ENCODE assay signal across 29 cellular contexts in genomic region chr2:227499971-227500630, GRCh38. TPM values are rescaled to one million over a fixed set of nuclear protein-coding genes. Genes with fewer than 3 reads are reported as not detected.
DNase-seq lines count a peak whose midpoint lies in the region; ATAC-seq and TF ChIP-seq lines count a peak whose summit lies in the region.
"Had no signal": no experiment of that assay in that cellular context is flagged by ENCODE, and none has a peak within 500 bp of the region (broad histone marks: within the 10 kb centered on the region; RNA-seq: fewer than 3 reads in every experiment).

No MANE protein-coding gene starts in this region.

- peaks cover 19% of the 10 kb centered on the region for H3K4me1 Mint-ChIP-seq in activated CD4-positive, alpha-beta T cell treated with anti-CD3 and anti-CD28 coated beads, Interleukin-2, amount 10 ng/mL, durations not matched to agents 24 days and 14 days
- peaks cover 65% of the 10 kb centered on the region for H3K4me1 Mint-ChIP-seq in activated CD4-positive, alpha-beta T cell treated with anti-CD3 and anti-CD28 coated beads for 36 hours

- H3K4me1 ChIP-seq in Loucy (ENCODE audit: insufficient read depth, low read length, poor library complexity, severe bottlenecking) = peaks cover 3% of the 10 kb centered on the region
- H3K4me1 ChIP-seq: parathyroid adenoma had no signal

- no peaks in the 10 kb centered on the region for H3K27me3 Mint-ChIP-seq in activated CD4-positive, alpha-beta T cell treated with anti-CD3 and anti-CD28 coated beads, Interleukin-2, amount 10 ng/mL, durations not matched to agents 24 days and 14 days
- no peaks in the 10 kb centered on the region for H3K27me3 Mint-ChIP-seq in activated CD4-positive, alpha-beta T cell treated with anti-CD3 and anti-CD28 coated beads for 36 hours
- H3K27me3 Mint-ChIP-seq: natural killer cell treated with Interleukin-12 subunit alpha and Interleukin-12 subunit beta and Interleukin-15 and Interleukin-18, amount 100 ng/mL, for 72 hours; stimulated activated naive CD8-positive, alpha-beta T cell treated with anti-CD3 and anti-CD28 coated beads, Interleukin-15, Interleukin-2, amounts not matched to agents 100 ng/mL and 50 ng/mL, for 24 hours had no signal

- peak overlapping the region; percentile 20 for H3K27ac Mint-ChIP-seq in activated CD4-positive, alpha-beta T cell treated with anti-CD3 and anti-CD28 coated beads, Interleukin-2, amount 10 ng/mL, durations not matched to agents 24 days and 14 days
- H3K27ac Mint-ChIP-seq in activated CD4-positive, alpha-beta T cell treated with anti-CD3 and anti-CD28 coated beads for 36 hours = no peak overlapping the region
- H3K27ac Mint-ChIP-seq: natural killer cell treated with Interleukin-12 subunit alpha and Interleukin-12 subunit beta and Interleukin-15 and Interleukin-18, amount 100 ng/mL, for 72 hours; stimulated activated naive CD8-positive, alpha-beta T cell treated with anti-CD3 and anti-CD28 coated beads, Interleukin-15, Interleukin-2, amounts not matched to agents 100 ng/mL and 50 ng/mL, for 24 hours had no signal

- H3K79me2 ChIP-seq in Loucy (ENCODE audit: insufficient read depth, low read length) = peaks cover 87% of the 10 kb centered on the region

- H3K9me3 ChIP-seq in Loucy (ENCODE audit: insufficient read depth, low read depth, low read length) = no peaks in the 10 kb centered on the region
- H3K9me3 ChIP-seq: colonic mucosa, left lung, right atrium auricular region, thyroid gland had no signal

- peaks cover 4% of the 10 kb centered on the region; the same call in 1 of the 2 replicates for H3K36me3 ChIP-seq in Loucy (ENCODE audit: insufficient read depth, low read length)
- H3K36me3 ChIP-seq: colonic mucosa, right atrium auricular region, thyroid gland had no signal

- no peak overlapping the region for H3K4me2 ChIP-seq in Loucy (ENCODE audit: low read depth, low read length, poor library complexity, severe bottlenecking)

- POLR2A ChIA-PET in activated CD4-positive, alpha-beta T cell treated with anti-CD3 and anti-CD28 coated beads for 36 hours (lab: Charles Lee) = no interaction called here

- peak; percentile 20; the same call in 1 of the 2 replicates for TF ChIP-seq CTCF in Loucy (conservative IDR thresholded peaks at IDR 0.05; ENCODE audit: low read length)

- intact Hi-C loops in activated CD4-positive, alpha-beta T cell treated with anti-CD3 and anti-CD28 coated beads, Interleukin-2, amount 10 ng/mL, durations not matched to agents 24 days and 14 days (cut with micrococcal nuclease) = no loop called here
- intact Hi-C loops in activated CD4-positive, alpha-beta T cell treated with anti-CD3 and anti-CD28 coated beads for 36 hours (cut with DNase I, micrococcal nuclease) = no loop called here

- no peak overlapping the region for H3K4me3 ChIP-seq in Loucy (ENCODE audit: low read length, poor library complexity, severe bottlenecking)
- H3K4me3 ChIP-seq: colonic mucosa, K562, left lung, right atrium auricular region, thyroid gland had no signal

- DNase-seq in activated CD4-positive, alpha-beta T cell treated with anti-CD3 and anti-CD28 coated beads, Interleukin-2, amount 10 ng/mL, durations not matched to agents 24 days and 14 days = no peak
- no peak for DNase-seq in activated CD4-positive, alpha-beta T cell treated with anti-CD3 and anti-CD28 coated beads for 36 hours
- DNase-seq in left lobe of liver (ENCODE audit: low spot score) = no peak
- no peak for DNase-seq in substantia nigra (lab: John Stamatoyannopoulos, UW)
- no peak for DNase-seq in globus pallidus (ENCODE audit: low spot score)
- no peak for DNase-seq in GF-D8 (lab: John Stamatoyannopoulos, UW)
- DNase-seq: 8988T; activated CD4-positive, CD25-positive, alpha-beta regulatory T cell treated with anti-CD3 and anti-CD28 coated beads, Interleukin-2, amount 50 U/mL, for 72 hours; activated CD8-positive, alpha-beta memory T cell treated with anti-CD3 and anti-CD28 coated beads for 24 hours; activated T-cell treated with anti-CD3 and anti-CD28 coated beads, Interleukin-2, amount 50 U/mL, for 1 hour; AML-193; amniotic stem cell; colonic mucosa; effector memory CD4-positive, alpha-beta T cell; foreskin keratinocyte; left lung; NCI-H1436 treated with DMSO at 0.1 percent for 48 hours; NCI-H510A treated with DMSO at 0.1 percent for 48 hours; NK-92 treated with Interleukin-12 subunit alpha and Interleukin-12 subunit beta, amount 100 ng/mL, for 24 hours; T-helper 1 cell; thyroid gland had no signal

- H3K9me2 ChIP-seq in Loucy (replicated peaks; ENCODE audit: low read depth, low read length) = no peaks in the 10 kb centered on the region

- no peaks in the 10 kb centered on the region for H3F3A ChIP-seq in Loucy (ENCODE audit: low read depth)

- H3K27ac ChIP-seq in substantia nigra (ENCODE audit: low read depth, low read length, poor library complexity, severe bottlenecking) = peak overlapping the region; percentile 1
- H3K27ac ChIP-seq: colonic mucosa, foreskin keratinocyte, left lung, parathyroid adenoma, right atrium auricular region, thyroid gland had no signal

- no peaks in the 10 kb centered on the region for H3K9me3 Mint-ChIP-seq in activated CD4-positive, alpha-beta T cell treated with anti-CD3 and anti-CD28 coated beads, Interleukin-2, amount 10 ng/mL, durations not matched to agents 24 days and 14 days
- no peaks in the 10 kb centered on the region for H3K9me3 Mint-ChIP-seq in activated CD4-positive, alpha-beta T cell treated with anti-CD3 and anti-CD28 coated beads for 36 hours (ENCODE audit: low read depth)
- H3K9me3 Mint-ChIP-seq: natural killer cell treated with Interleukin-12 subunit alpha and Interleukin-12 subunit beta and Interleukin-15 and Interleukin-18, amount 100 ng/mL, for 72 hours; stimulated activated naive CD8-positive, alpha-beta T cell treated with anti-CD3 and anti-CD28 coated beads, Interleukin-15, Interleukin-2, amounts not matched to agents 100 ng/mL and 50 ng/mL, for 24 hours had no signal

- no peak overlapping the region for H3K4me3 Mint-ChIP-seq in activated CD4-positive, alpha-beta T cell treated with anti-CD3 and anti-CD28 coated beads, Interleukin-2, amount 10 ng/mL, durations not matched to agents 24 days and 14 days
- no peak overlapping the region for H3K4me3 Mint-ChIP-seq in activated CD4-positive, alpha-beta T cell treated with anti-CD3 and anti-CD28 coated beads for 36 hours
- H3K4me3 Mint-ChIP-seq: natural killer cell treated with Interleukin-12 subunit alpha and Interleukin-12 subunit beta and Interleukin-15 and Interleukin-18, amount 100 ng/mL, for 72 hours; stimulated activated naive CD8-positive, alpha-beta T cell treated with anti-CD3 and anti-CD28 coated beads, Interleukin-15, Interleukin-2, amounts not matched to agents 100 ng/mL and 50 ng/mL, for 24 hours had no signal

- peaks cover 36% of the 10 kb centered on the region for H3K36me3 Mint-ChIP-seq in activated CD4-positive, alpha-beta T cell treated with anti-CD3 and anti-CD28 coated beads, Interleukin-2, amount 10 ng/mL, durations not matched to agents 24 days and 14 days (ENCODE audit: low read depth)
- peaks cover 34% of the 10 kb centered on the region for H3K36me3 Mint-ChIP-seq in activated CD4-positive, alpha-beta T cell treated with anti-CD3 and anti-CD28 coated beads for 36 hours (ENCODE audit: low read depth)
- H3K36me3 Mint-ChIP-seq: natural killer cell treated with Interleukin-12 subunit alpha and Interleukin-12 subunit beta and Interleukin-15 and Interleukin-18, amount 100 ng/mL, for 72 hours had no signal

- no peak overlapping the region for H2AFZ ChIP-seq in Loucy (ENCODE audit: low read length)
- H2AFZ ChIP-seq: parathyroid adenoma had no signal

- H4K20me1 ChIP-seq in Loucy (ENCODE audit: insufficient read depth, low read length, poor library complexity, severe bottlenecking) = peaks cover 49% of the 10 kb centered on the region

- H3K27me3 ChIP-seq in Loucy (ENCODE audit: insufficient read depth, low read length, poor library complexity, severe bottlenecking) = no peaks in the 10 kb centered on the region
- H3K27me3 ChIP-seq: colonic mucosa, foreskin keratinocyte, left lung, right atrium auricular region, thyroid gland had no signal

- ATAC-seq in activated CD4-positive, alpha-beta T cell treated with anti-CD3 and anti-CD28 coated beads for 36 hours = no peak
- ATAC-seq in left lobe of liver (peak; percentile 24), HG02678 (IDR thresholded peaks at IDR 0.05; ENCODE audit: unreplicated experiment) (no peak)
- ATAC-seq: esophagus mucosa; foreskin keratinocyte; K562; left lung; natural killer cell treated with Interleukin-12 subunit alpha and Interleukin-12 subunit beta and Interleukin-15 and Interleukin-18, amount 100 ng/mL, for 72 hours had no signal

- CTCF ChIA-PET in activated CD4-positive, alpha-beta T cell treated with anti-CD3 and anti-CD28 coated beads for 36 hours (lab: Charles Lee) = interaction anchor here (1.1 to 1.2 kb wide), 2 partner anchors 12 to 24 kb away, joined by 3 read pairs; no protein-coding TSS in a partner anchor

- H3K9ac ChIP-seq in Loucy (ENCODE audit: low read depth, low read length, poor library complexity, severe bottlenecking) = no peak overlapping the region
- H3K9ac ChIP-seq: parathyroid adenoma had no signal

RNA-seq across cellular contexts. Expression of gene AGFG1, which starts 28.1 kb away (rescaled TPM):
- total RNA-seq in activated CD4-positive, alpha-beta T cell treated with anti-CD3 and anti-CD28 coated beads, Interleukin-2, amount 10 ng/mL, durations not matched to agents 24 days and 14 days = 221 and 229 TPM in 2 replicates
- total RNA-seq in activated CD4-positive, alpha-beta T cell treated with anti-CD3 and anti-CD28 coated beads for 36 hours = 100 to 1,000 TPM; 158 to 214 TPM
- total RNA-seq in left lobe of liver = 21.9 TPM
